ENCODE assay signal across 15 cellular contexts in the genomic region with DNA sequence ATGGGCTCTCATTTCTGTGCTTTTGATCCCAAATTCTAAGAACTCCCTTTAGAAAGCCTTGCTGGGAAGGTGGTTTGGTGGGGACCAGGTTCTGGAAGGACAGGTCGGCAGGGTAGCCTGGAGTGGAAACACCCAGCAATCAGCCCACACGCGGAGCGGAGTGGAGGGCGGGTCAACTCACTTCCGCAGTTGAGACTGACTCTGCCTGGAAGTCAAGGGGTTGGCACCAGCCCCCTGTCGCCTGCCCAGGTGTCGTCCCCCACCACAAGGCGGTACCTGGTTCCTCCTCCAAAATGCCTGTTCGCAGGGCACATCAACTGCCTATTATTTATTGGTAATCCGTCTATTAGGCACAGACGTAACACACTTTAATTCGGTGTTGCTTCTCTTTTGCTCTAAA.
"Had no signal": no experiment of that assay in that cellular context is flagged by ENCODE, and none has a peak within 500 bp of the region (broad histone marks: within the 10 kb centered on the region; RNA-seq: fewer than 3 reads in every experiment).

No MANE protein-coding gene starts in this region.

- H3K9me3 ChIP-seq: left lung, right atrium auricular region, upper lobe of left lung had no signal

- DNase-seq: activated CD4-positive, alpha-beta T cell treated with anti-CD3 and anti-CD28 coated beads, Interleukin-2, amount 50 U/mL, for 4 hours; activated CD4-positive, CD25-positive, alpha-beta regulatory T cell treated with anti-CD3 and anti-CD28 coated beads, Interleukin-2, amount 50 U/mL, for 72 hours; activated effector memory CD4-positive, alpha-beta T cell treated with anti-CD3 and anti-CD28 coated beads, Interleukin-2, amount 50 U/mL, for 16 hours; activated T-cell treated with anti-CD3 and anti-CD28 coated beads, Interleukin-2, amount 50 U/mL, for 4 hours; stimulated activated naive B cell treated with anti-CD40 and anti-IgM and Interleukin-4, amounts not matched to agents 10 μg/mL and 1 μg/mL and 100 μg/mL, for 72 hours; SW 1271; upper lobe of left lung had no signal

- ATAC-seq: activated CD8-positive, alpha-beta memory T cell treated with anti-CD3 and anti-CD28 coated beads, Interleukin-2, amount 10 ng/mL, durations not matched to agents 7 days and 5 days; activated T-cell treated with anti-CD3 and anti-CD28 coated beads, Interleukin-2, amount 50 U/mL, for 4 hours; esophagus mucosa; left lung; stimulated activated naive B cell treated with anti-CD40 and anti-IgM and Interleukin-4, amounts not matched to agents 10 μg/mL and 1 μg/mL and 100 μg/mL, for 72 hours had no signal

- H3K4me1 ChIP-seq: parathyroid adenoma, right atrium auricular region, upper lobe of left lung had no signal

- H3K9me3 Mint-ChIP-seq: activated T-cell treated with anti-CD3 and anti-CD28 coated beads, Interleukin-2, amount 50 U/mL, for 4 hours; T-helper 2 cell treated with Interferon-gamma antibody and Interleukin-4, amounts not matched to agents 5 μg/mL and 100 μg/mL, for 36 hours had no signal

- H3K4me3 Mint-ChIP-seq: activated CD8-positive, alpha-beta memory T cell treated with anti-CD3 and anti-CD28 coated beads, Interleukin-2, amount 10 ng/mL, durations not matched to agents 7 days and 5 days; activated naive CD8-positive, alpha-beta T cell; activated T-cell treated with anti-CD3 and anti-CD28 coated beads, Interleukin-2, amount 50 U/mL, for 4 hours; stimulated activated naive B cell treated with anti-CD40 and anti-IgM and Interleukin-4, amounts not matched to agents 10 μg/mL and 1 μg/mL and 100 μg/mL, for 72 hours; T-helper 2 cell treated with Interferon-gamma antibody and Interleukin-4, amounts not matched to agents 5 μg/mL and 100 μg/mL, for 36 hours had no signal

- H3K27ac Mint-ChIP-seq: activated CD8-positive, alpha-beta memory T cell treated with anti-CD3 and anti-CD28 coated beads, Interleukin-2, amount 10 ng/mL, durations not matched to agents 7 days and 5 days; activated naive CD8-positive, alpha-beta T cell; stimulated activated naive B cell treated with anti-CD40 and anti-IgM and Interleukin-4, amounts not matched to agents 10 μg/mL and 1 μg/mL and 100 μg/mL, for 72 hours; T-helper 2 cell treated with Interferon-gamma antibody and Interleukin-4, amounts not matched to agents 5 μg/mL and 100 μg/mL, for 36 hours had no signal

- H3K36me3 Mint-ChIP-seq: activated CD8-positive, alpha-beta memory T cell treated with anti-CD3 and anti-CD28 coated beads, Interleukin-2, amount 10 ng/mL, durations not matched to agents 7 days and 5 days; activated naive CD8-positive, alpha-beta T cell; stimulated activated naive B cell treated with anti-CD40 and anti-IgM and Interleukin-4, amounts not matched to agents 10 μg/mL and 1 μg/mL and 100 μg/mL, for 72 hours had no signal

- H3K4me1 Mint-ChIP-seq: activated CD8-positive, alpha-beta memory T cell treated with anti-CD3 and anti-CD28 coated beads, Interleukin-2, amount 10 ng/mL, durations not matched to agents 7 days and 5 days had no signal

- H3K27ac ChIP-seq: left lung, parathyroid adenoma, right atrium auricular region, upper lobe of left lung had no signal

- H3K4me2 ChIP-seq: smooth muscle cell had no signal

- H3K79me2 ChIP-seq: parathyroid adenoma had no signal

- H3K4me3 ChIP-seq: left lung, right atrium auricular region, smooth muscle cell, upper lobe of left lung had no signal

- H2AFZ ChIP-seq: parathyroid adenoma had no signal

- H3K36me3 ChIP-seq: left lung, right atrium auricular region, upper lobe of left lung had no signal

- H3K27me3 ChIP-seq: right atrium auricular region, upper lobe of left lung had no signal
